Comparison of ENCODE assay signal across 19 cellular contexts in genomic region chr11:119516060-119516459, GRCh38.
DNase-seq lines count a peak whose midpoint lies in the region; ATAC-seq and TF ChIP-seq lines count a peak whose summit lies in the region.
"Had no signal": no experiment of that assay in that cellular context is flagged by ENCODE, and none has a peak within 500 bp of the region (broad histone marks: within the 10 kb centered on the region; RNA-seq: fewer than 3 reads in every experiment).

No MANE protein-coding gene starts in this region.

- H3K4me3 Mint-ChIP-seq in brain = peak overlapping the region in 3 of 5 experiments; percentile 28 to 68 (median 36)
- H3K4me3 Mint-ChIP-seq: CD4-positive, CD25-positive, alpha-beta regulatory T cell; CD8-positive, alpha-beta memory T cell; H9 had no signal

- no peaks in the 10 kb centered on the region for H3K36me3 Mint-ChIP-seq in brain
- H3K36me3 Mint-ChIP-seq: CD4-positive, CD25-positive, alpha-beta regulatory T cell; CD8-positive, alpha-beta memory T cell had no signal

- H3K27ac ChIP-seq in left lung = no peak overlapping the region
- H3K27ac ChIP-seq: HL-60 had no signal

- H3K36me3 ChIP-seq in left lung = no peaks in the 10 kb centered on the region
- H3K36me3 ChIP-seq: BE2C had no signal

- H3K9me3 ChIP-seq in left lung = no peaks in the 10 kb centered on the region
- H3K9me3 ChIP-seq: BE2C had no signal

- TF ChIP-seq CTCF in brain (conservative IDR thresholded peaks at IDR 0.05) (no peak), fibroblast of the aortic adventitia (IDR thresholded peaks at IDR 0.05; ENCODE audit: insufficient read depth, low read length) (no peak), left lung (IDR thresholded peaks at IDR 0.05) (no peak)

- ATAC-seq in left lung = no peak

- H3K27ac Mint-ChIP-seq in brain = peak overlapping the region; percentile 42 to 95 (median 79)
- H3K27ac Mint-ChIP-seq: CD8-positive, alpha-beta memory T cell; H9 had no signal

- H3K4me1 Mint-ChIP-seq in brain = peaks cover 99% of the 10 kb centered on the region
- H3K4me1 Mint-ChIP-seq: CD4-positive, CD25-positive, alpha-beta regulatory T cell; CD8-positive, alpha-beta memory T cell had no signal

- H3K4me1 ChIP-seq in left lung = no peaks in the 10 kb centered on the region

- peak; percentile 46 for DNase-seq in DMS79 (lab: John Stamatoyannopoulos, UW)
- DNase-seq in NCI-H1105 (lab: John Stamatoyannopoulos, UW) = peak; percentile 38
- peak; percentile 32 for DNase-seq in fibroblast of the aortic adventitia (ENCODE audit: low read depth)
- DNase-seq in SW 1271 (lab: John Stamatoyannopoulos, UW) = no peak
- DNase-seq in left lung = no peak
- no peak for DNase-seq in NCI-H2171 treated with DMSO at 0.1 percent for 48 hours (lab: John Stamatoyannopoulos, UW)
- DNase-seq in Ammon's horn (ENCODE audit: low spot score) = no peak
- DNase-seq: 8988T; BE2C; C1 segment of cervical spinal cord; CD4-positive, CD25-positive, alpha-beta regulatory T cell; CD8-positive, alpha-beta memory T cell; COR-L47; DMS 273 treated with DMSO at 0.1 percent for 48 hours; DMS53; GF-D8; H9 had no signal

- H3K4me3 ChIP-seq in fibroblast of the aortic adventitia (ENCODE audit: low read depth, low read length) (no peak overlapping the region), left lung (no peak overlapping the region)

- peaks cover 3% of the 10 kb centered on the region for H3K27me3 Mint-ChIP-seq in brain
- H3K27me3 Mint-ChIP-seq: CD4-positive, CD25-positive, alpha-beta regulatory T cell had no signal

- no peaks in the 10 kb centered on the region for H3K9me3 Mint-ChIP-seq in brain
- H3K9me3 Mint-ChIP-seq: CD4-positive, CD25-positive, alpha-beta regulatory T cell; CD8-positive, alpha-beta memory T cell; H9 had no signal

- intact Hi-C loops in left lung (cut with DNase I) = no loop called here

- H3K27me3 ChIP-seq in left lung = peaks cover 0 to 23% of the 10 kb centered on the region in 2 donors
- H3K27me3 ChIP-seq: BE2C had no signal

Comparison
In these comparisons a context has a peak if more than half of its experiments do, and no peak if none do; other contexts are left out.
1. DNase-seq: peak in DMS79 (single experiment), NCI-H1105 (single experiment) and fibroblast of the aortic adventitia (single experiment); none in SW 1271 (0 of 2), left lung (0 of 2), NCI-H2171 treated with DMSO at 0.1 percent for 48 hours (single experiment) and Ammon's horn (single experiment).